In genomic region chr1:155051342-155051776, GRCh38 we compare ENCODE assay signal across 9 cellular contexts. TPM values are rescaled to one million over a fixed set of nuclear protein-coding genes. Genes with fewer than 3 reads are reported as not detected.
DNase-seq lines count a peak whose midpoint lies in the region; ATAC-seq and TF ChIP-seq lines count a peak whose summit lies in the region.
"Had no signal": no experiment of that assay in that cellular context is flagged by ENCODE, and none has a peak within 500 bp of the region (broad histone marks: within the 10 kb centered on the region; RNA-seq: fewer than 3 reads in every experiment).

No MANE protein-coding gene starts in this region.

- H3K27ac ChIP-seq in CD8-positive, alpha-beta memory T cell (ENCODE audit: low read depth, low read length) = peak overlapping the region; percentile 38
- H3K27ac ChIP-seq in ascending aorta (peak overlapping the region; percentile 83 to 86), thymus (ENCODE audit: low read depth) (no peak overlapping the region)

- TF ChIP-seq CTCF in ascending aorta (IDR thresholded peaks at IDR 0.05) = no peak

- H3K4me3 ChIP-seq in CD8-positive, alpha-beta memory T cell (ENCODE audit: low read length) = peak overlapping the region; percentile 67
- H3K4me3 ChIP-seq in ascending aorta = peak overlapping the region; percentile 69 to 80
- peak overlapping the region; percentile 60 for H3K4me3 ChIP-seq in thymus (ENCODE audit: low read length)

- no peaks in the 10 kb centered on the region for H3K36me3 ChIP-seq in CD8-positive, alpha-beta memory T cell (ENCODE audit: insufficient read depth, low read length)
- peaks cover 10 to 21% of the 10 kb centered on the region in 2 donors for H3K36me3 ChIP-seq in ascending aorta
- H3K36me3 ChIP-seq in thymus (ENCODE audit: control insufficient read depth, insufficient read depth) = no peaks in the 10 kb centered on the region

- H3K4me3 Mint-ChIP-seq in CD8-positive, alpha-beta memory T cell = peak overlapping the region; percentile 76 to 90 (median 86)

- no peaks in the 10 kb centered on the region for H3K9me3 ChIP-seq in CD8-positive, alpha-beta memory T cell (ENCODE audit: low read length)
- H3K9me3 ChIP-seq in ascending aorta (no peaks in the 10 kb centered on the region), thymus (ENCODE audit: control insufficient read depth) (no peaks in the 10 kb centered on the region)

- intact Hi-C loops in ascending aorta (cut with DNase I) = loop anchor here (2.0 to 5.0 kb wide), 4 partner anchors 33 to 494 kb away; partner anchors contain the start of genes CKS1B, UBE2Q1 and ZBTB7B
- intact Hi-C loops in left colon (cut with DNase I, micrococcal nuclease) = no loop called here

- POLR2A ChIA-PET in CD8-positive, alpha-beta memory T cell (lab: Charles Lee) = interaction anchor here (0.6 to 1.2 kb wide), 3 partner anchors 10 to 1396 kb away, joined by 4 to 5 read pairs (median 4); no protein-coding TSS in a partner anchor

- peaks cover 0 to 7% (median 0%) of the 10 kb centered on the region in 3 donors for H3K36me3 Mint-ChIP-seq in CD8-positive, alpha-beta memory T cell

- H3K27me3 Mint-ChIP-seq in CD8-positive, alpha-beta memory T cell = no peaks in the 10 kb centered on the region

- H3K27ac Mint-ChIP-seq in CD8-positive, alpha-beta memory T cell = peak overlapping the region in 1 of 8 donors; percentile 54

- 1% methylated on average over 31 of the region's 31 CpGs for WGBS in thymus

- CTCF ChIA-PET in CD8-positive, alpha-beta memory T cell (lab: Charles Lee) = interaction anchor here (0.7 to 3.6 kb wide), 22 partner anchors 9 to 143 kb away, joined by 3 to 51 read pairs (median 4); partner anchors contain the start of genes FLAD1, KRTCAP2 and PMVK

- peaks cover 23 to 33% (median 23%) of the 10 kb centered on the region in 3 donors for H3K4me1 Mint-ChIP-seq in CD8-positive, alpha-beta memory T cell

- no peaks in the 10 kb centered on the region for H3K9me3 Mint-ChIP-seq in CD8-positive, alpha-beta memory T cell

- H3K4me1 ChIP-seq in CD8-positive, alpha-beta memory T cell (ENCODE audit: insufficient read depth, low read length) = peaks cover 21% of the 10 kb centered on the region
- H3K4me1 ChIP-seq in ascending aorta = peaks cover 0 to 20% of the 10 kb centered on the region in 2 donors
- peaks cover 16% of the 10 kb centered on the region for H3K4me1 ChIP-seq in thymus (ENCODE audit: control insufficient read depth, insufficient read depth, low read length)

- no peaks in the 10 kb centered on the region for H3K27me3 ChIP-seq in CD8-positive, alpha-beta memory T cell (ENCODE audit: insufficient read depth, low read length, poor library complexity, severe bottlenecking)
- H3K27me3 ChIP-seq in ascending aorta = no peaks in the 10 kb centered on the region
- peaks cover 29% of the 10 kb centered on the region for H3K27me3 ChIP-seq in thymus (ENCODE audit: control insufficient read depth, insufficient read depth)

- DNase-seq in CD8-positive, alpha-beta memory T cell = no peak
- no peak for DNase-seq in ascending aorta (ENCODE audit: low spot score in 2 of 2)
- DNase-seq in left colon = no peak
- DNase-seq in GF-D8 (lab: John Stamatoyannopoulos, UW) = no peak
- DNase-seq in COLO829 (ENCODE audit: low spot score) = no peak

- ATAC-seq in HG02981 (IDR thresholded peaks at IDR 0.05; ENCODE audit: unreplicated experiment) (peak; percentile 1), left colon (peak; percentile 4), GM21360 (IDR thresholded peaks at IDR 0.05; ENCODE audit: unreplicated experiment) (no peak)

RNA-seq across cellular contexts. Expression of gene ADAM15, which starts 0.2 kb away (rescaled TPM):
- 10 to 100 TPM; 34.5 to 36.9 TPM for total RNA-seq in CD8-positive, alpha-beta memory T cell
- polyA plus RNA-seq in CD8-positive, alpha-beta memory T cell = 15.3 TPM
- total RNA-seq in ascending aorta (610 TPM), left colon (100 to 1,000 TPM in 1 of 2 donors, 10 to 100 TPM in 1; 88.9 to 160 TPM)
- 91.5 TPM for polyA plus RNA-seq in thymus

RNA-seq across cellular contexts. Expression of gene EFNA4, which starts 12.2 kb away (rescaled TPM):
- total RNA-seq in CD8-positive, alpha-beta memory T cell = 1 to 10 TPM; 3.4 to 3.7 TPM
- 3.0 TPM for polyA plus RNA-seq in CD8-positive, alpha-beta memory T cell
- 11.2 TPM for total RNA-seq in ascending aorta
- 10 to 100 TPM; 23.0 to 33.5 TPM for total RNA-seq in left colon
- polyA plus RNA-seq in thymus = 7.4 TPM

RNA-seq across cellular contexts. Expression of gene DCST1, which starts 17.7 kb away (rescaled TPM):
- total RNA-seq in CD8-positive, alpha-beta memory T cell = not detected
- not detected for polyA plus RNA-seq in CD8-positive, alpha-beta memory T cell
- total RNA-seq in ascending aorta = not detected
- total RNA-seq in left colon = under 1 TPM in 1 of 2 donors, not detected in 1; 0.21 TPM
- not detected for polyA plus RNA-seq in thymus
- total RNA-seq: HT1080 had no signal

RNA-seq across cellular contexts. Expression of gene DCST2, which starts 17.8 kb away (rescaled TPM):
- under 1 TPM; 0.09 to 0.16 TPM for total RNA-seq in CD8-positive, alpha-beta memory T cell
- polyA plus RNA-seq in CD8-positive, alpha-beta memory T cell = not detected
- total RNA-seq in ascending aorta (0.64 TPM), left colon (1 to 10 TPM; 1.5 to 3.6 TPM)
- polyA plus RNA-seq in thymus = 7.8 TPM

RNA-seq across cellular contexts. Expression of gene EFNA3, which starts 27.3 kb away (rescaled TPM):
- 1 to 10 TPM in 1 of 2 experiments, under 1 TPM in 1; 0.94 to 1.4 TPM for total RNA-seq in CD8-positive, alpha-beta memory T cell
- 1.0 TPM for polyA plus RNA-seq in CD8-positive, alpha-beta memory T cell
- total RNA-seq in ascending aorta (1.5 TPM), left colon (10 to 100 TPM in 1 of 2 donors, 1 to 10 TPM in 1; 7.7 to 23.1 TPM)
- polyA plus RNA-seq in thymus = 3.4 TPM
